20 cellular contexts compared by ENCODE assay signal in the genomic region with DNA sequence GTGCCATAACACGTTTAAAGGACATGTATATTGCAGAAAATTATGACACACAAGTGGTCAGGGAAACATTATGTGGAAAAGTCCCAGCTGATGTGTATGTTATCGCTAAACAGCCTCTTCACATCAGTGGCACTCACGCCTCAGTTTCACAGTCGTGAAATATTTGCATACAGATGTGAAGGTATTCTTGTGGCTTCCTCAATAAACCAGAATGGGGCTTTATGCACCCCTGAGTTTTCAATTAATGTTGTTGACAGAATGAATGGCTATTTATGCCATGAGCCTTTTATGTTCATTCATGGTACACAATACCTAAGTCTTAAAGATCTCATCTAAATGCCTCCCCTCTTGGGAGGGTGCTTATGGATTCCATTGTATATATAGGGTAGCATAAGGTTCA.
DNase-seq lines count a peak whose midpoint lies in the region; ATAC-seq, FAIRE-seq and TF ChIP-seq lines count a peak whose summit lies in the region.
"Had no signal": no experiment of that assay in that cellular context is flagged by ENCODE, and none has a peak within 500 bp of the region (broad histone marks: within the 10 kb centered on the region; RNA-seq: fewer than 3 reads in every experiment).

No MANE protein-coding gene starts in this region.

- TF ChIP-seq POLR2A in GM12892 (IDR thresholded peaks at IDR 0.05; ENCODE audit: low read depth, low read length) (no peak), testis (IDR thresholded peaks at IDR 0.05) (no peak)

- H3K4me3 ChIP-seq in testis: no peak overlapping the region
- H3K4me3 ChIP-seq: Peyer's patch had no signal

- intact Hi-C loops in testis (cut with DNase I; ENCODE audit: low total_unique reads): no loop called here

- WGBS in testis, 2 donors: 89 to 93% methylated on average over 4 of the region's 4 CpGs

- ATAC-seq in GM18511 (IDR thresholded peaks at IDR 0.05; ENCODE audit: unreplicated experiment) (peak; percentile 47), GM21423 (IDR thresholded peaks at IDR 0.05; ENCODE audit: unreplicated experiment) (peak; percentile 51), HG03025 (IDR thresholded peaks at IDR 0.05; ENCODE audit: low FRiP score, unreplicated experiment) (peak; percentile 53)
- ATAC-seq: SK-N-SH treated with all-trans-retinoic acid at 6 μM for 48 hours had no signal

- H3K4me1 ChIP-seq in testis: no peaks in the 10 kb centered on the region
- H3K4me1 ChIP-seq: BE2C, Peyer's patch had no signal

- FAIRE-seq in urothelium cell line (lab: Jason Lieb, UNC) (no peak), GM12892 (lab: Jason Lieb, UNC) (no peak)
- FAIRE-seq: H54 had no signal

- no peaks in the 10 kb centered on the region for H3K27me3 ChIP-seq in testis
- H3K27me3 ChIP-seq: BE2C, Peyer's patch had no signal

- no peaks in the 10 kb centered on the region for H3K36me3 ChIP-seq in testis (ENCODE audit: low read depth, missing control alignments)
- H3K36me3 ChIP-seq: BE2C, Peyer's patch had no signal

- DNase-seq in urothelium cell line (ENCODE audit: low spot score): no peak
- DNase-seq in GM12892 (ENCODE audit: insufficient read length): no peak
- DNase-seq in testis: no peak
- DNase-seq in retina: no peak
- DNase-seq: BE2C, DMS79 treated with DMSO at 0.1 percent for 48 hours, IMR-90, NCI-H1105, NCI-H2029 treated with DMSO at 0.1 percent for 48 hours, NCI-H2171, NCI-H345, NCI-H524, NCI-H774, Peyer's patch had no signal

- no peak for TF ChIP-seq CTCF in testis (IDR thresholded peaks at IDR 0.05)

- no peaks in the 10 kb centered on the region for H3K9me3 ChIP-seq in testis
- H3K9me3 ChIP-seq: BE2C, Peyer's patch had no signal

- H3K27ac ChIP-seq in testis: no peak overlapping the region
- H3K27ac ChIP-seq: KMS-11, Peyer's patch had no signal
